Comparison of ENCODE assay signal across 11 cellular contexts in the genomic region with DNA sequence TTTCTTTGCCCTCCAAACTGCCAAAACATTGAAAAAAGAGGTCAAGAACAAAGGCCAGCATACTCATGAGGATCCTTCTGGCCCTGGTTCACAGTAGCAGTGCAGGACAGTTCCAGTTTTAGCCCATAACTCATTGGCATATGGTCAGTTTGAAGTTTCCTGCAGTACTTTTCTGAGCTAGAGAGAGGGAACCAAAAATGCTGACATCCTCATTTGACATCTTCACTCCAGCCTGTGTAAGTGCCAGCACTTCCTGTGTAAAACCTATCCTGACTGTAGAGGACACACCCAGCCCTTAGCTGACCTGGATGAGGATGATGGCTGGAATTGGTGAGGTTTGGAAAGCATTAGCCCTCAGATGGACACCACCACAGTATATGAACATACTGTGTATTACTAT.
DNase-seq lines count a peak whose midpoint lies in the region; ATAC-seq and TF ChIP-seq lines count a peak whose summit lies in the region.
"Had no signal": no experiment of that assay in that cellular context is flagged by ENCODE, and none has a peak within 500 bp of the region (broad histone marks: within the 10 kb centered on the region; RNA-seq: fewer than 3 reads in every experiment).

No MANE protein-coding gene starts in this region.

- H3K9me3 ChIP-seq in left lung, result no peaks in the 10 kb centered on the region
- no peaks in the 10 kb centered on the region for H3K9me3 ChIP-seq in upper lobe of right lung
- H3K9me3 ChIP-seq: tibial artery had no signal

- no peaks in the 10 kb centered on the region for H3K36me3 ChIP-seq in left lung
- no peaks in the 10 kb centered on the region for H3K36me3 ChIP-seq in upper lobe of right lung
- H3K36me3 ChIP-seq: tibial artery had no signal

- H3K4me1 ChIP-seq in left lung (peaks cover 7 to 52% of the 10 kb centered on the region in 2 donors), upper lobe of right lung (no peaks in the 10 kb centered on the region)

- in situ Hi-C loops in ACHN (cut with HindIII; ENCODE audit: low pct_ligation_motif_present, low pct_unique_long_range_greater_than_20kb, low sequenced_read_pairs), result no loop called here

- H3K27ac ChIP-seq in left lung, result peak overlapping the region in 1 of 2 donors; percentile 90
- H3K27ac ChIP-seq in upper lobe of right lung, result peak overlapping the region; percentile 55
- H3K27ac ChIP-seq: tibial artery had no signal

- peak; percentile 20 for DNase-seq in DMS53 (lab: John Stamatoyannopoulos, UW)
- no peak for DNase-seq in DMS53 treated with DMSO at 0.1 percent for 48 hours (lab: John Stamatoyannopoulos, UW; ENCODE audit: unreplicated experiment)
- DNase-seq in UCSD-AML1 (lab: John Stamatoyannopoulos, UW; ENCODE audit: unreplicated experiment), result peak; percentile 21
- DNase-seq in left lung, result no peak
- DNase-seq in upper lobe of right lung, result no peak
- no peak for DNase-seq in stimulated activated CD4-positive, alpha-beta T cell treated with anti-CD3 and anti-CD28 coated beads, Interleukin-2, amount 100 ng/mL, for 24 hours
- DNase-seq in HUDEP-2 (lab: John Stamatoyannopoulos, UW; ENCODE audit: unreplicated experiment in 76 of 76), result no peak
- DNase-seq in ACHN, result no peak
- DNase-seq: activated T-cell treated with anti-CD3 and anti-CD28 coated beads, Interleukin-2, amount 50 U/mL, for 48 hours; Karpas-422 had no signal

- ATAC-seq in left lung (peak; percentile 51), upper lobe of right lung (peak; percentile 76)

- intact Hi-C loops in left lung (cut with DNase I) (no loop called here), upper lobe of right lung (cut with DNase I) (no loop called here)

- H3K4me3 ChIP-seq in left lung (no peak overlapping the region), upper lobe of right lung (no peak overlapping the region)
- H3K4me3 ChIP-seq: tibial artery had no signal

- no peaks in the 10 kb centered on the region for H3K27me3 ChIP-seq in left lung
- no peaks in the 10 kb centered on the region for H3K27me3 ChIP-seq in upper lobe of right lung
- H3K27me3 ChIP-seq: tibial artery had no signal

- TF ChIP-seq CTCF in left lung (IDR thresholded peaks at IDR 0.05) (no peak), upper lobe of right lung (IDR thresholded peaks at IDR 0.05) (no peak)

Comparison
In these comparisons a context has a peak if more than half of its experiments do, and no peak if none do; other contexts are left out.
1. DNase-seq: peak in DMS53 (single experiment) and UCSD-AML1 (single experiment); none in DMS53 treated with DMSO at 0.1 percent for 48 hours (single experiment), left lung (0 of 2), upper lobe of right lung (single experiment), stimulated activated CD4-positive, alpha-beta T cell treated with anti-CD3 and anti-CD28 coated beads, Interleukin-2, amount 100 ng/mL, for 24 hours (0 of 2), HUDEP-2 (0 of 76) and ACHN (single experiment).